Comparison of ENCODE assay signal across 1 cellular context in genomic region chr16:57690782-57691471, GRCh38.
TF ChIP-seq lines count a peak whose summit lies in the region.

No MANE protein-coding gene starts in this region.

TF ChIP-seq in K562, 482 proteins besides CTCF, POLR2A, EP300 and RAD21 (continues in another document):
- peak; percentile 30; the same call in 1 of the 2 replicates for TF ChIP-seq CEBPB (tag; IDR thresholded peaks at IDR 0.05)
- TF ChIP-seq NFIC (IDR thresholded peaks at IDR 0.05) = peak; percentile 34; the same call in 1 of the 2 replicates
- no peak for TF ChIP-seq FUS (optimal IDR thresholded peaks at IDR 0.05; ENCODE audit: low read depth, low read length)
- no peak for TF ChIP-seq ATF1 (CRISPR knock-in tag; IDR thresholded peaks at IDR 0.05)
- peak; percentile 7; the same call in 1 of the 2 replicates for TF ChIP-seq ATF1 (tag; IDR thresholded peaks at IDR 0.05)
- peak; percentile 23; the same call in 1 of the 2 replicates for TF ChIP-seq PHB2 (IDR thresholded peaks at IDR 0.05; ENCODE audit: low read depth)
- TF ChIP-seq NCOR1 (IDR thresholded peaks at IDR 0.05) = peak; percentile 67
- TF ChIP-seq ZNF318 (IDR thresholded peaks at IDR 0.05; ENCODE audit: borderline replicate concordance in 1 of 2, low read depth in 1 of 2) = peak in 1 of 2 experiments; percentile 52; a peak in 1 of 4 replicates
- peak; percentile 70; the same call in 1 of the 2 replicates for TF ChIP-seq ZNF583 (CRISPR knock-in tag; IDR thresholded peaks at IDR 0.05)
- TF ChIP-seq CBFA2T2 (conservative IDR thresholded peaks at IDR 0.05) = peak; percentile 73
- peak; percentile 52; the same call in 1 of the 2 replicates for TF ChIP-seq FOXM1 (IDR thresholded peaks at IDR 0.05; ENCODE audit: low read depth)
- TF ChIP-seq FOXM1 (CRISPR knock-in tag; IDR thresholded peaks at IDR 0.05; ENCODE audit: low read depth) = no peak
- peak; percentile 72 for TF ChIP-seq ATF7 (IDR thresholded peaks at IDR 0.05)
- TF ChIP-seq ESRRA (IDR thresholded peaks at IDR 0.05; ENCODE audit: borderline replicate concordance, low read depth) = peak; percentile 81; the same call in 1 of the 2 replicates
- 0 out of 2 replicates have a peak, but pooled peaks have one; percentile 30 for TF ChIP-seq EHMT2 (IDR thresholded peaks at IDR 0.05)
- peak; percentile 72; the same call in 1 of the 2 replicates for TF ChIP-seq DMBX1 (CRISPR knock-in tag; IDR thresholded peaks at IDR 0.05; ENCODE audit: borderline replicate concordance)
- TF ChIP-seq, protein P1, sequence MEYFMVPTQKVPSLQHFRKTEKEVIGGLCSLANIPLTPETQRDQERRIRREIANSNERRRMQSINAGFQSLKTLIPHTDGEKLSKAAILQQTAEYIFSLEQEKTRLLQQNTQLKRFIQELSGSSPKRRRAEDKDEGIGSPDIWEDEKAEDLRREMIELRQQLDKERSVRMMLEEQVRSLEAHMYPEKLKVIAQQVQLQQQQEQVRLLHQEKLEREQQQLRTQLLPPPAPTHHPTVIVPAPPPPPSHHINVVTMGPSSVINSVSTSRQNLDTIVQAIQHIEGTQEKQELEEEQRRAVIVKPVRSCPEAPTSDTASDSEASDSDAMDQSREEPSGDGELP (CRISPR knock-in tag; IDR thresholded peaks at IDR 0.05; ENCODE audit: borderline replicate concordance) = peak; percentile 62; the same call in 1 of the 2 replicates
- peak; percentile 53 for TF ChIP-seq MTA2 (IDR thresholded peaks at IDR 0.05; ENCODE audit: low read depth)
- TF ChIP-seq, protein P2, sequence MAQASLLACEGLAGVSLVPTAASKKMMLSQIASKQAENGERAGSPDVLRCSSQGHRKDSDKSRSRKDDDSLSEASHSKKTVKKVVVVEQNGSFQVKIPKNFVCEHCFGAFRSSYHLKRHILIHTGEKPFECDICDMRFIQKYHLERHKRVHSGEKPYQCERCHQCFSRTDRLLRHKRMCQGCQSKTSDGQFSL (CRISPR knock-in tag; IDR thresholded peaks at IDR 0.05) = peak; percentile 95
- TF ChIP-seq, protein P2 (tag; IDR thresholded peaks at IDR 0.05) = peak in 1 of 2 experiments; percentile 65; a peak in 2 of 4 replicates
- TF ChIP-seq SUPT5H (IDR thresholded peaks at IDR 0.05) = no peak
- TF ChIP-seq BRF2 (IDR thresholded peaks at IDR 0.05; ENCODE audit: borderline replicate concordance, insufficient read depth, insufficient read length) = no peak
- TF ChIP-seq HBP1 (CRISPR knock-in tag; IDR thresholded peaks at IDR 0.05) = peak; percentile 86
- no peak for TF ChIP-seq CHAMP1 (IDR thresholded peaks at IDR 0.05)
- TF ChIP-seq FOXK2 (conservative IDR thresholded peaks at IDR 0.05 in 1 of 2, IDR thresholded peaks at IDR 0.05 in 1 of 2; ENCODE audit: low read depth in 2 of 2) = 0 out of 4 replicates have a peak, but pooled peaks have one; percentile 29 to 49
- TF ChIP-seq, protein P3, sequence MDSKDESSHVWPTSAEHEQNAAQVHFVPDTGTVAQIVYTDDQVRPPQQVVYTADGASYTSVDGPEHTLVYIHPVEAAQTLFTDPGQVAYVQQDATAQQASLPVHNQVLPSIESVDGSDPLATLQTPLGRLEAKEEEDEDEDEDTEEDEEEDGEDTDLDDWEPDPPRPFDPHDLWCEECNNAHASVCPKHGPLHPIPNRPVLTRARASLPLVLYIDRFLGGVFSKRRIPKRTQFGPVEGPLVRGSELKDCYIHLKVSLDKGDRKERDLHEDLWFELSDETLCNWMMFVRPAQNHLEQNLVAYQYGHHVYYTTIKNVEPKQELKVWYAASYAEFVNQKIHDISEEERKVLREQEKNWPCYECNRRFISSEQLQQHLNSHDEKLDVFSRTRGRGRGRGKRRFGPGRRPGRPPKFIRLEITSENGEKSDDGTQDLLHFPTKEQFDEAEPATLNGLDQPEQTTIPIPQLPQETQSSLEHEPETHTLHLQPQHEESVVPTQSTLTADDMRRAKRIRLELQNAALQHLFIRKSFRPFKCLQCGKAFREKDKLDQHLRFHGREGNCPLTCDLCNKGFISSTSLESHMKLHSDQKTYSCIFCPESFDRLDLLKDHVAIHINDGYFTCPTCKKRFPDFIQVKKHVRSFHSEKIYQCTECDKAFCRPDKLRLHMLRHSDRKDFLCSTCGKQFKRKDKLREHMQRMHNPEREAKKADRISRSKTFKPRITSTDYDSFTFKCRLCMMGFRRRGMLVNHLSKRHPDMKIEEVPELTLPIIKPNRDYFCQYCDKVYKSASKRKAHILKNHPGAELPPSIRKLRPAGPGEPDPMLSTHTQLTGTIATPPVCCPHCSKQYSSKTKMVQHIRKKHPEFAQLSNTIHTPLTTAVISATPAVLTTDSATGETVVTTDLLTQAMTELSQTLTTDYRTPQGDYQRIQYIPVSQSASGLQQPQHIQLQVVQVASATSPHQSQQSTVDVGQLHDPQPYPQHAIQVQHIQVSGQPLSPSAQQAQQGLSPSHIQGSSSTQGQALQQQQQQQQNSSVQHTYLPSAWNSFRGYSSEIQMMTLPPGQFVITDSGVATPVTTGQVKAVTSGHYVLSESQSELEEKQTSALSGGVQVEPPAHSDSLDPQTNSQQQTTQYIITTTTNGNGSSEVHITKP (IDR thresholded peaks at IDR 0.05; ENCODE audit: partially characterized antibody) = no peak
- TF ChIP-seq, protein P4, sequence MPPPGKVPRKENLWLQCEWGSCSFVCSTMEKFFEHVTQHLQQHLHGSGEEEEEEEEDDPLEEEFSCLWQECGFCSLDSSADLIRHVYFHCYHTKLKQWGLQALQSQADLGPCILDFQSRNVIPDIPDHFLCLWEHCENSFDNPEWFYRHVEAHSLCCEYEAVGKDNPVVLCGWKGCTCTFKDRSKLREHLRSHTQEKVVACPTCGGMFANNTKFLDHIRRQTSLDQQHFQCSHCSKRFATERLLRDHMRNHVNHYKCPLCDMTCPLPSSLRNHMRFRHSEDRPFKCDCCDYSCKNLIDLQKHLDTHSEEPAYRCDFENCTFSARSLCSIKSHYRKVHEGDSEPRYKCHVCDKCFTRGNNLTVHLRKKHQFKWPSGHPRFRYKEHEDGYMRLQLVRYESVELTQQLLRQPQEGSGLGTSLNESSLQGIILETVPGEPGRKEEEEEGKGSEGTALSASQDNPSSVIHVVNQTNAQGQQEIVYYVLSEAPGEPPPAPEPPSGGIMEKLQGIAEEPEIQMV (tag; conservative IDR thresholded peaks at IDR 0.05; ENCODE audit: low read depth) = peak; percentile 28; the same call in 1 of the 2 replicates
- TF ChIP-seq CEBPG (CRISPR knock-in tag; IDR thresholded peaks at IDR 0.05) = 0 out of 2 replicates have a peak, but pooled peaks have one; percentile 13
- TF ChIP-seq CEBPG (tag; conservative IDR thresholded peaks at IDR 0.05 in 1 of 2, IDR thresholded peaks at IDR 0.05 in 1 of 2) = peak in 1 of 2 experiments; percentile 46; a peak in 2 of 4 replicates
- TF ChIP-seq ELF4 (CRISPR knock-in tag; IDR thresholded peaks at IDR 0.05) = peak; percentile 91
- no peak for TF ChIP-seq RUNX1 (IDR thresholded peaks at IDR 0.05; ENCODE audit: low read depth)
- TF ChIP-seq FOSL1 (tag; conservative IDR thresholded peaks at IDR 0.05) = peak; percentile 38; the same call in 1 of the 2 replicates
- 0 out of 2 replicates have a peak, but pooled peaks have one; percentile 4 for TF ChIP-seq ZNF316 (IDR thresholded peaks at IDR 0.05)
- TF ChIP-seq NFYB (IDR thresholded peaks at IDR 0.05; ENCODE audit: extremely low read depth, insufficient read length) = no peak
- TF ChIP-seq TEAD4 (IDR thresholded peaks at IDR 0.05; ENCODE audit: low read length) = peak; percentile 88
- TF ChIP-seq TEAD4 (CRISPR knock-in tag; IDR thresholded peaks at IDR 0.05; ENCODE audit: borderline replicate concordance) = no peak
